ENCODE assay signal across 1 cellular context in the genomic region with DNA sequence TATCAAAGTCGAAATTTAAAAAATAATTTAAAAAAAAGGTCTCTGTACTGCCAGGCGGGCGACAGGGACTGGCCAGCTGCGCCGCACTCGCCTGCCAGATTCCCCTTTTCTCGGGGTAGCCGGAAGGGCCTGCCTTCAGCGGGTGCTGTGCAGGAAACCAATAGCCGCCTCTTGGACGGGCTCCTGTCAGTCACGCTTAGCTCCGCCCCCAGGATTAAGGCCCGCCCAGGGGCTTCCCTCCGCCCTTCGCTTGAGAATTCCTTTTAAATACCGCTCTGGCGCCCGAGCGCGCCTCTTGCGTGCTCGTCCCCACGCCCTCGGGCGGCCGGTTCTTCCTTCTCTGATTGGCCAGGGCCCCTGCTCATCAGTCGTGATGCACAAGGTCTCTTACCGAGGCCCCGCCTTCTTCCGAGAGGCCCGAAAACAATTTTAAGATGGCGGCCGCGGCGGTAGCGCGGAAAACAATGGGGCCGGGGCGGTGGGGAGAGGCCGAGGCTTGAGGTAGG.
TF ChIP-seq lines count a peak whose summit lies in the region.

A gene with protein sequence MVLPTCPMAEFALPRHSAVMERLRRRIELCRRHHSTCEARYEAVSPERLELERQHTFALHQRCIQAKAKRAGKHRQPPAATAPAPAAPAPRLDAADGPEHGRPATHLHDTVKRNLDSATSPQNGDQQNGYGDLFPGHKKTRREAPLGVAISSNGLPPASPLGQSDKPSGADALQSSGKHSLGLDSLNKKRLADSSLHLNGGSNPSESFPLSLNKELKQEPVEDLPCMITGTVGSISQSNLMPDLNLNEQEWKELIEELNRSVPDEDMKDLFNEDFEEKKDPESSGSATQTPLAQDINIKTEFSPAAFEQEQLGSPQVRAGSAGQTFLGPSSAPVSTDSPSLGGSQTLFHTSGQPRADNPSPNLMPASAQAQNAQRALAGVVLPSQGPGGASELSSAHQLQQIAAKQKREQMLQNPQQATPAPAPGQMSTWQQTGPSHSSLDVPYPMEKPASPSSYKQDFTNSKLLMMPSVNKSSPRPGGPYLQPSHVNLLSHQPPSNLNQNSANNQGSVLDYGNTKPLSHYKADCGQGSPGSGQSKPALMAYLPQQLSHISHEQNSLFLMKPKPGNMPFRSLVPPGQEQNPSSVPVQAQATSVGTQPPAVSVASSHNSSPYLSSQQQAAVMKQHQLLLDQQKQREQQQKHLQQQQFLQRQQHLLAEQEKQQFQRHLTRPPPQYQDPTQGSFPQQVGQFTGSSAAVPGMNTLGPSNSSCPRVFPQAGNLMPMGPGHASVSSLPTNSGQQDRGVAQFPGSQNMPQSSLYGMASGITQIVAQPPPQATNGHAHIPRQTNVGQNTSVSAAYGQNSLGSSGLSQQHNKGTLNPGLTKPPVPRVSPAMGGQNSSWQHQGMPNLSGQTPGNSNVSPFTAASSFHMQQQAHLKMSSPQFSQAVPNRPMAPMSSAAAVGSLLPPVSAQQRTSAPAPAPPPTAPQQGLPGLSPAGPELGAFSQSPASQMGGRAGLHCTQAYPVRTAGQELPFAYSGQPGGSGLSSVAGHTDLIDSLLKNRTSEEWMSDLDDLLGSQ (plus strand): TSS at position 411 of the 506 bp plus-strand sequence. CDS start 291 bp downstream, outside the sequence.

TF ChIP-seq in HEK293, 187 proteins besides CTCF, POLR2A, EP300 and RAD21 (continued from another document and continues in another):
- TF ChIP-seq, protein P1, sequence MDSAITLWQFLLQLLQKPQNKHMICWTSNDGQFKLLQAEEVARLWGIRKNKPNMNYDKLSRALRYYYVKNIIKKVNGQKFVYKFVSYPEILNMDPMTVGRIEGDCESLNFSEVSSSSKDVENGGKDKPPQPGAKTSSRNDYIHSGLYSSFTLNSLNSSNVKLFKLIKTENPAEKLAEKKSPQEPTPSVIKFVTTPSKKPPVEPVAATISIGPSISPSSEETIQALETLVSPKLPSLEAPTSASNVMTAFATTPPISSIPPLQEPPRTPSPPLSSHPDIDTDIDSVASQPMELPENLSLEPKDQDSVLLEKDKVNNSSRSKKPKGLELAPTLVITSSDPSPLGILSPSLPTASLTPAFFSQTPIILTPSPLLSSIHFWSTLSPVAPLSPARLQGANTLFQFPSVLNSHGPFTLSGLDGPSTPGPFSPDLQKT (IDR thresholded peaks at IDR 0.05; ENCODE audit: borderline replicate concordance, low read depth, low read length): no peak
- TF ChIP-seq ZNF214 (tag by site-specific recombination; IDR thresholded peaks at IDR 0.05; ENCODE audit: borderline replicate concordance) (no peak), ZNF324 (tag by site-specific recombination; IDR thresholded peaks at IDR 0.05) (no peak), ZNF544 (tag by site-specific recombination; IDR thresholded peaks at IDR 0.05) (no peak), ZBTB20 (tag by site-specific recombination; IDR thresholded peaks at IDR 0.05) (no peak), ZNF37A (tag by site-specific recombination; IDR thresholded peaks at IDR 0.05) (no peak), GLI4 (tag by site-specific recombination; IDR thresholded peaks at IDR 0.05) (no peak), ZNF555 (tag by site-specific recombination; conservative IDR thresholded peaks at IDR 0.05) (no peak), ZIC2 (tag by site-specific recombination; IDR thresholded peaks at IDR 0.05) (no peak), ZNF341 (tag by site-specific recombination; IDR thresholded peaks at IDR 0.05; ENCODE audit: low read depth) (peak; percentile 80), ZFP69B (tag by site-specific recombination; IDR thresholded peaks at IDR 0.05) (no peak), ZNF585B (tag by site-specific recombination; IDR thresholded peaks at IDR 0.05) (no peak), ZBTB48 (tag by site-specific recombination; IDR thresholded peaks at IDR 0.05) (no peak), YY1 (tag by site-specific recombination; IDR thresholded peaks at IDR 0.05) (peak; percentile 84), ZNF302 (tag by site-specific recombination; IDR thresholded peaks at IDR 0.05; ENCODE audit: low read depth) (no peak), ZNF830 (tag by site-specific recombination; IDR thresholded peaks at IDR 0.05; ENCODE audit: low read depth) (no peak), YY2 (tag by site-specific recombination; IDR thresholded peaks at IDR 0.05) (peak; percentile 70; the same call in 1 of the 2 replicates), ZNF23 (tag by site-specific recombination; IDR thresholded peaks at IDR 0.05; ENCODE audit: borderline replicate concordance) (no peak), ZNF747 (tag by site-specific recombination; IDR thresholded peaks at IDR 0.05) (no peak), ZNF391 (tag by site-specific recombination; IDR thresholded peaks at IDR 0.05; ENCODE audit: borderline replicate concordance, low read depth) (no peak), ZNF175 (tag by site-specific recombination; IDR thresholded peaks at IDR 0.05) (no peak), ZNF626 (tag by site-specific recombination; IDR thresholded peaks at IDR 0.05) (no peak), ZNF76 (tag by site-specific recombination; IDR thresholded peaks at IDR 0.05; ENCODE audit: borderline replicate concordance, low read depth) (no peak), ZNF521 (tag by site-specific recombination; IDR thresholded peaks at IDR 0.05) (no peak), ZNF600 (tag by site-specific recombination; IDR thresholded peaks at IDR 0.05) (peak; percentile 20; the same call in 1 of the 2 replicates), MYNN (tag by site-specific recombination; IDR thresholded peaks at IDR 0.05; ENCODE audit: borderline replicate concordance) (no peak), ZFP3 (tag by site-specific recombination; IDR thresholded peaks at IDR 0.05; ENCODE audit: low read depth) (no peak), ZNF112 (tag by site-specific recombination; IDR thresholded peaks at IDR 0.05) (no peak)
- TF ChIP-seq, protein P2, sequence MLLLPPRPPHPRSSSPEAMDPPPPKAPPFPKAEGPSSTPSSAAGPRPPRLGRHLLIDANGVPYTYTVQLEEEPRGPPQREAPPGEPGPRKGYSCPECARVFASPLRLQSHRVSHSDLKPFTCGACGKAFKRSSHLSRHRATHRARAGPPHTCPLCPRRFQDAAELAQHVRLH (tag by site-specific recombination; IDR thresholded peaks at IDR 0.05): no peak
- TF ChIP-seq, protein P3, sequence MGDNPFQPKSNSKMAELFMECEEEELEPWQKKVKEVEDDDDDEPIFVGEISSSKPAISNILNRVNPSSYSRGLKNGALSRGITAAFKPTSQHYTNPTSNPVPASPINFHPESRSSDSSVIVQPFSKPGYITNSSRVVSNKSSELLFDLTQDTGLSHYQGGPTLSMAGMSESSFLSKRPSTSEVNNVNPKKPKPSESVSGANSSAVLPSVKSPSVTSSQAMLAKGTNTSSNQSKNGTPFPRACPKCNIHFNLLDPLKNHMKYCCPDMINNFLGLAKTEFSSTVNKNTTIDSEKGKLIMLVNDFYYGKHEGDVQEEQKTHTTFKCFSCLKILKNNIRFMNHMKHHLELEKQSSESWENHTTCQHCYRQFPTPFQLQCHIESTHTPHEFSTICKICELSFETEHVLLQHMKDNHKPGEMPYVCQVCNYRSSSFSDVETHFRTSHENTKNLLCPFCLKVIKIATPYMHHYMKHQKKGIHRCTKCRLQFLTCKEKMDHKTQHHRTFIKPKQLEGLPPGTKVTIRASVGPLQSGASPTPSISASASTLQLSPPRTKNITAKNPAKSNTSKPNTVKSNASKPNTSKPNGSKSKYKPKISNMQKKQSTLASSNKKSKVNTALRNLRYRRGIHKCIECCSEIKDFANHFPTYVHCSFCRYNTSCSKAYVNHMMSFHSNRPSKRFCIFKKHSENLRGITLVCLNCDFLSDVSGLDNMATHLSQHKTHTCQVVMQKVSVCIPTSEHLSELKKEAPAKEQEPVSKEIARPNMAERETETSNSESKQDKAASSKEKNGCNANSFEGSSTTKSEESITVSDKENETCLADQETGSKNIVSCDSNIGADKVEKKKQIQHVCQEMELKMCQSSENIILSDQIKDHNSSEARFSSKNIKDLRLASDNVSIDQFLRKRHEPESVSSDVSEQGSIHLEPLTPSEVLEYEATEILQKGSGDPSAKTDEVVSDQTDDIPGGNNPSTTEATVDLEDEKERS (tag by site-specific recombination; IDR thresholded peaks at IDR 0.05): no peak
- TF ChIP-seq, protein P4, sequence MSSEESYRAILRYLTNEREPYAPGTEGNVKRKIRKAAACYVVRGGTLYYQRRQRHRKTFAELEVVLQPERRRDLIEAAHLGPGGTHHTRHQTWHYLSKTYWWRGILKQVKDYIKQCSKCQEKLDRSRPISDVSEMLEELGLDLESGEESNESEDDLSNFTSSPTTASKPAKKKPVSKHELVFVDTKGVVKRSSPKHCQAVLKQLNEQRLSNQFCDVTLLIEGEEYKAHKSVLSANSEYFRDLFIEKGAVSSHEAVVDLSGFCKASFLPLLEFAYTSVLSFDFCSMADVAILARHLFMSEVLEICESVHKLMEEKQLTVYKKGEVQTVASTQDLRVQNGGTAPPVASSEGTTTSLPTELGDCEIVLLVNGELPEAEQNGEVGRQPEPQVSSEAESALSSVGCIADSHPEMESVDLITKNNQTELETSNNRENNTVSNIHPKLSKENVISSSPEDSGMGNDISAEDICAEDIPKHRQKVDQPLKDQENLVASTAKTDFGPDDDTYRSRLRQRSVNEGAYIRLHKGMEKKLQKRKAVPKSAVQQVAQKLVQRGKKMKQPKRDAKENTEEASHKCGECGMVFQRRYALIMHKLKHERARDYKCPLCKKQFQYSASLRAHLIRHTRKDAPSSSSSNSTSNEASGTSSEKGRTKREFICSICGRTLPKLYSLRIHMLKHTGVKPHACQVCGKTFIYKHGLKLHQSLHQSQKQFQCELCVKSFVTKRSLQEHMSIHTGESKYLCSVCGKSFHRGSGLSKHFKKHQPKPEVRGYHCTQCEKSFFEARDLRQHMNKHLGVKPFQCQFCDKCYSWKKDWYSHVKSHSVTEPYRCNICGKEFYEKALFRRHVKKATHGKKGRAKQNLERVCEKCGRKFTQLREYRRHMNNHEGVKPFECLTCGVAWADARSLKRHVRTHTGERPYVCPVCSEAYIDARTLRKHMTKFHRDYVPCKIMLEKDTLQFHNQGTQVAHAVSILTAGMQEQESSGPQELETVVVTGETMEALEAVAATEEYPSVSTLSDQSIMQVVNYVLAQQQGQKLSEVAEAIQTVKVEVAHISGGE (tag by site-specific recombination; conservative IDR thresholded peaks at IDR 0.05; ENCODE audit: low read depth): 0 out of 2 replicates have a peak, but pooled peaks have one; percentile 46
- TF ChIP-seq, protein P5, sequence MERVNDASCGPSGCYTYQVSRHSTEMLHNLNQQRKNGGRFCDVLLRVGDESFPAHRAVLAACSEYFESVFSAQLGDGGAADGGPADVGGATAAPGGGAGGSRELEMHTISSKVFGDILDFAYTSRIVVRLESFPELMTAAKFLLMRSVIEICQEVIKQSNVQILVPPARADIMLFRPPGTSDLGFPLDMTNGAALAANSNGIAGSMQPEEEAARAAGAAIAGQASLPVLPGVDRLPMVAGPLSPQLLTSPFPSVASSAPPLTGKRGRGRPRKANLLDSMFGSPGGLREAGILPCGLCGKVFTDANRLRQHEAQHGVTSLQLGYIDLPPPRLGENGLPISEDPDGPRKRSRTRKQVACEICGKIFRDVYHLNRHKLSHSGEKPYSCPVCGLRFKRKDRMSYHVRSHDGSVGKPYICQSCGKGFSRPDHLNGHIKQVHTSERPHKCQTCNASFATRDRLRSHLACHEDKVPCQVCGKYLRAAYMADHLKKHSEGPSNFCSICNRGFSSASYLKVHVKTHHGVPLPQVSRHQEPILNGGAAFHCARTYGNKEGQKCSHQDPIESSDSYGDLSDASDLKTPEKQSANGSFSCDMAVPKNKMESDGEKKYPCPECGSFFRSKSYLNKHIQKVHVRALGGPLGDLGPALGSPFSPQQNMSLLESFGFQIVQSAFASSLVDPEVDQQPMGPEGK (tag by site-specific recombination; IDR thresholded peaks at IDR 0.05): 0 out of 2 replicates have a peak, but pooled peaks have one; percentile 22
- TF ChIP-seq, protein P6, sequence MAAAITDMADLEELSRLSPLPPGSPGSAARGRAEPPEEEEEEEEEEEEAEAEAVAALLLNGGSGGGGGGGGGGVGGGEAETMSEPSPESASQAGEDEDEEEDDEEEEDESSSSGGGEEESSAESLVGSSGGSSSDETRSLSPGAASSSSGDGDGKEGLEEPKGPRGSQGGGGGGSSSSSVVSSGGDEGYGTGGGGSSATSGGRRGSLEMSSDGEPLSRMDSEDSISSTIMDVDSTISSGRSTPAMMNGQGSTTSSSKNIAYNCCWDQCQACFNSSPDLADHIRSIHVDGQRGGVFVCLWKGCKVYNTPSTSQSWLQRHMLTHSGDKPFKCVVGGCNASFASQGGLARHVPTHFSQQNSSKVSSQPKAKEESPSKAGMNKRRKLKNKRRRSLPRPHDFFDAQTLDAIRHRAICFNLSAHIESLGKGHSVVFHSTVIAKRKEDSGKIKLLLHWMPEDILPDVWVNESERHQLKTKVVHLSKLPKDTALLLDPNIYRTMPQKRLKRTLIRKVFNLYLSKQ (tag by site-specific recombination; IDR thresholded peaks at IDR 0.05; ENCODE audit: borderline replicate concordance): no peak
- TF ChIP-seq, protein P7, sequence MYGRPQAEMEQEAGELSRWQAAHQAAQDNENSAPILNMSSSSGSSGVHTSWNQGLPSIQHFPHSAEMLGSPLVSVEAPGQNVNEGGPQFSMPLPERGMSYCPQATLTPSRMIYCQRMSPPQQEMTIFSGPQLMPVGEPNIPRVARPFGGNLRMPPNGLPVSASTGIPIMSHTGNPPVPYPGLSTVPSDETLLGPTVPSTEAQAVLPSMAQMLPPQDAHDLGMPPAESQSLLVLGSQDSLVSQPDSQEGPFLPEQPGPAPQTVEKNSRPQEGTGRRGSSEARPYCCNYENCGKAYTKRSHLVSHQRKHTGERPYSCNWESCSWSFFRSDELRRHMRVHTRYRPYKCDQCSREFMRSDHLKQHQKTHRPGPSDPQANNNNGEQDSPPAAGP (tag by site-specific recombination; IDR thresholded peaks at IDR 0.05): no peak; the same call in 1 of the 2 replicates
- TF ChIP-seq, protein P8, sequence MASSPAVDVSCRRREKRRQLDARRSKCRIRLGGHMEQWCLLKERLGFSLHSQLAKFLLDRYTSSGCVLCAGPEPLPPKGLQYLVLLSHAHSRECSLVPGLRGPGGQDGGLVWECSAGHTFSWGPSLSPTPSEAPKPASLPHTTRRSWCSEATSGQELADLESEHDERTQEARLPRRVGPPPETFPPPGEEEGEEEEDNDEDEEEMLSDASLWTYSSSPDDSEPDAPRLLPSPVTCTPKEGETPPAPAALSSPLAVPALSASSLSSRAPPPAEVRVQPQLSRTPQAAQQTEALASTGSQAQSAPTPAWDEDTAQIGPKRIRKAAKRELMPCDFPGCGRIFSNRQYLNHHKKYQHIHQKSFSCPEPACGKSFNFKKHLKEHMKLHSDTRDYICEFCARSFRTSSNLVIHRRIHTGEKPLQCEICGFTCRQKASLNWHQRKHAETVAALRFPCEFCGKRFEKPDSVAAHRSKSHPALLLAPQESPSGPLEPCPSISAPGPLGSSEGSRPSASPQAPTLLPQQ (tag by site-specific recombination; IDR thresholded peaks at IDR 0.05): no peak
- TF ChIP-seq, protein P9, sequence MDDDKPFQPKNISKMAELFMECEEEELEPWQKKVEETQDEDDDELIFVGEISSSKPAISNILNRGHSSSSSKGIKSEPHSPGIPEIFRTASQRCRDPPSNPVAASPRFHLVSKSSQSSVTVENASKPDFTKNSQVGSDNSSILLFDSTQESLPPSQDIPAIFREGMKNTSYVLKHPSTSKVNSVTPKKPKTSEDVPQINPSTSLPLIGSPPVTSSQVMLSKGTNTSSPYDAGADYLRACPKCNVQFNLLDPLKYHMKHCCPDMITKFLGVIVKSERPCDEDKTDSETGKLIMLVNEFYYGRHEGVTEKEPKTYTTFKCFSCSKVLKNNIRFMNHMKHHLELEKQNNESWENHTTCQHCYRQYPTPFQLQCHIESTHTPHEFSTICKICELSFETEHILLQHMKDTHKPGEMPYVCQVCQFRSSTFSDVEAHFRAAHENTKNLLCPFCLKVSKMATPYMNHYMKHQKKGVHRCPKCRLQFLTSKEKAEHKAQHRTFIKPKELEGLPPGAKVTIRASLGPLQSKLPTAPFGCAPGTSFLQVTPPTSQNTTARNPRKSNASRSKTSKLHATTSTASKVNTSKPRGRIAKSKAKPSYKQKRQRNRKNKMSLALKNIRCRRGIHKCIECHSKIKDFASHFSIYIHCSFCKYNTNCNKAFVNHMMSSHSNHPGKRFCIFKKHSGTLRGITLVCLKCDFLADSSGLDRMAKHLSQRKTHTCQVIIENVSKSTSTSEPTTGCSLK (tag by site-specific recombination; IDR thresholded peaks at IDR 0.05): no peak
